ENCODE assay signal across 13 cellular contexts in genomic region chr13:48507024-48507423, GRCh38. TPM values are rescaled to one million over a fixed set of nuclear protein-coding genes. Genes with fewer than 3 reads are reported as not detected.
DNase-seq lines count a peak whose midpoint lies in the region; ATAC-seq and TF ChIP-seq lines count a peak whose summit lies in the region.
"Had no signal": no experiment of that assay in that cellular context is flagged by ENCODE, and none has a peak within 500 bp of the region (broad histone marks: within the 10 kb centered on the region; RNA-seq: fewer than 3 reads in every experiment).

No MANE protein-coding gene starts in this region.

- TF ChIP-seq CTCF in H9 (conservative IDR thresholded peaks at IDR 0.05) (no peak), RWPE2 (IDR thresholded peaks at IDR 0.05; ENCODE audit: poor library complexity, severe bottlenecking) (no peak), right atrium auricular region (IDR thresholded peaks at IDR 0.05) (no peak), stomach (IDR thresholded peaks at IDR 0.05) (no peak)

- no peak overlapping the region for H4K5ac ChIP-seq in H9 (ENCODE audit: insufficient read length, low read depth, low read length)

- no peaks in the 10 kb centered on the region for H3K36me3 ChIP-seq in RWPE2 (ENCODE audit: low read depth)
- H3K36me3 ChIP-seq in right atrium auricular region: no peaks in the 10 kb centered on the region
- peaks cover 0 to 35% (median 20%) of the 10 kb centered on the region in 4 donors for H3K36me3 ChIP-seq in stomach
- H3K36me3 ChIP-seq: uterus had no signal

- H2BK15ac ChIP-seq in H9 (ENCODE audit: low read depth, low read length): no peak overlapping the region

- H2BK5ac ChIP-seq in H9 (ENCODE audit: insufficient read length, low read length): no peak overlapping the region

- H3K4me3 ChIP-seq in RWPE2 (ENCODE audit: severe bottlenecking) (no peak overlapping the region), right atrium auricular region (no peak overlapping the region), stomach (no peak overlapping the region)
- H3K4me3 ChIP-seq: GM23248, uterus had no signal

- peaks cover 0 to 5% (median 0%) of the 10 kb centered on the region in 3 experiments; a peak in 1 of 7 replicates for H3K36me3 Mint-ChIP-seq in H9 (ENCODE audit: insufficient read depth in 1 of 3, low read depth in 3 of 3)

- H3K9me3 ChIP-seq in H9 (ENCODE audit: control insufficient read depth, low read depth, low read length) (no peaks in the 10 kb centered on the region), RWPE2 (ENCODE audit: severe bottlenecking) (no peaks in the 10 kb centered on the region), right atrium auricular region (no peaks in the 10 kb centered on the region), stomach (no peaks in the 10 kb centered on the region)
- H3K9me3 ChIP-seq: uterus had no signal

- H4K91ac ChIP-seq in H9 (ENCODE audit: insufficient read length, low read depth, low read length): no peak overlapping the region

- H3K9ac ChIP-seq in H9 (ENCODE audit: extremely low read depth, insufficient read length, low read length): no peak overlapping the region
- H3K9ac ChIP-seq: GM23248 had no signal

- H2BK12ac ChIP-seq in H9 (ENCODE audit: insufficient read length, low read depth, low read length): no peak overlapping the region

- H3K14ac ChIP-seq in H9 (ENCODE audit: insufficient read depth, low read length): no peak overlapping the region

- H3K23me2 ChIP-seq in H9 (ENCODE audit: insufficient read length, low read depth, low read length, poor library complexity, severe bottlenecking): no peaks in the 10 kb centered on the region

- no peak overlapping the region for H3K56ac ChIP-seq in H9 (ENCODE audit: insufficient read length, low read depth, low read length)

- H3K4ac ChIP-seq in H9 (ENCODE audit: low read depth, low read length): no peak overlapping the region

- WGBS in H9 (ENCODE audit: extremely low coverage, insufficient read length, low lambda C conversion rate): no CpG with 5 or more reads among the region's 10 CpGs
- WGBS in stomach, 5 donors: 84 to 95% (median 91%) methylated on average over 10 of the region's 10 CpGs

- no peak overlapping the region for H2BK20ac ChIP-seq in H9 (ENCODE audit: low read depth, low read length, poor library complexity, severe bottlenecking)

- H3K18ac ChIP-seq in H9 (ENCODE audit: insufficient read length, low read depth, low read length): no peak overlapping the region

- H3K4me2 ChIP-seq in H9 (ENCODE audit: insufficient read depth, insufficient read length, low read length): no peak overlapping the region

- ATAC-seq in RWPE2 (ENCODE audit: low read depth): no peak
- no peak for ATAC-seq in HG02642 (IDR thresholded peaks at IDR 0.05; ENCODE audit: poor library complexity, unreplicated experiment)
- ATAC-seq in GM21529 (IDR thresholded peaks at IDR 0.05; ENCODE audit: unreplicated experiment): no peak

- no peak overlapping the region for H2AK5ac ChIP-seq in H9 (ENCODE audit: insufficient read length, low read length)

- no peaks in the 10 kb centered on the region for H3K79me1 ChIP-seq in H9 (ENCODE audit: insufficient read depth, low read depth, low read length, poor library complexity, severe bottlenecking)

- H4K20me1 ChIP-seq in H9 (ENCODE audit: control insufficient read depth, insufficient read depth, insufficient read length): no peaks in the 10 kb centered on the region

- no peak overlapping the region for H2BK120ac ChIP-seq in H9 (ENCODE audit: low read depth, low read length, poor library complexity, severe bottlenecking)

- H3T11ph ChIP-seq in H9 (ENCODE audit: low read length): no peak overlapping the region

- no peaks in the 10 kb centered on the region for H3K9me3 Mint-ChIP-seq in H9

- no peak overlapping the region for H4K8ac ChIP-seq in H9 (replicated peaks; ENCODE audit: insufficient read length, low read depth, low read length)

- no peak overlapping the region for H3K4me3 Mint-ChIP-seq in H9

- H3K27me3 ChIP-seq in H9 (ENCODE audit: insufficient read depth, low read length) (no peaks in the 10 kb centered on the region), RWPE2 (ENCODE audit: insufficient read depth, poor library complexity, severe bottlenecking) (no peaks in the 10 kb centered on the region), right atrium auricular region (no peaks in the 10 kb centered on the region), stomach (no peaks in the 10 kb centered on the region)
- H3K27me3 ChIP-seq: uterus had no signal

- H3K79me2 ChIP-seq in H9 (ENCODE audit: insufficient read depth, low read length): no peaks in the 10 kb centered on the region

- TF ChIP-seq EP300 in stomach (IDR thresholded peaks at IDR 0.05): no peak

- DNase-seq in H9 (no peak), RWPE2 (ENCODE audit: low spot score) (no peak), right atrium auricular region (ENCODE audit: low spot score) (no peak), stomach (no peak), NCI-H128 (lab: John Stamatoyannopoulos, UW; ENCODE audit: unreplicated experiment) (no peak)
- DNase-seq: activated CD4-positive, CD25-positive, alpha-beta regulatory T cell treated with anti-CD3 and anti-CD28 coated beads, Interleukin-2, amount 50 U/mL, for 72 hours; activated T-cell treated with anti-CD3 and anti-CD28 coated beads, Interleukin-2, amount 50 U/mL, for 48 hours; GM23248; NCI-H1694 treated with DMSO at 0.1 percent for 48 hours; NCI-H524; uterus had no signal

- no peaks in the 10 kb centered on the region for H3K27me3 Mint-ChIP-seq in H9 (ENCODE audit: low read depth)

- peaks cover 2% of the 10 kb centered on the region; the same call in 1 of the 2 replicates for H3K4me1 ChIP-seq in H9 (ENCODE audit: insufficient read depth, low read length)
- peaks cover 15% of the 10 kb centered on the region for H3K4me1 ChIP-seq in RWPE2 (ENCODE audit: insufficient read depth, poor library complexity, severe bottlenecking)
- peaks cover 0 to 41% of the 10 kb centered on the region in 2 donors for H3K4me1 ChIP-seq in right atrium auricular region
- peaks cover 0 to 22% (median 5%) of the 10 kb centered on the region in 4 donors for H3K4me1 ChIP-seq in stomach
- H3K4me1 ChIP-seq: uterus had no signal

- peak overlapping the region in 2 of 3 experiments; percentile 21 to 55; a peak in 1 of 7 replicates for H3K27ac Mint-ChIP-seq in H9

- intact Hi-C loops in stomach (cut with DNase I; ENCODE audit: low total_unique reads): no loop called here

- no peak for TF ChIP-seq POLR2A in stomach (IDR thresholded peaks at IDR 0.05)

- no peak overlapping the region for H2AFZ ChIP-seq in H9 (ENCODE audit: low read length)
- H2AFZ ChIP-seq: GM23248 had no signal

- H3K23ac ChIP-seq in H9 (ENCODE audit: insufficient read length, low read depth, low read length): no peak overlapping the region

- H3K27ac ChIP-seq in H9 (ENCODE audit: insufficient read length, low read depth, low read length): no peak overlapping the region
- H3K27ac ChIP-seq in RWPE2 (ENCODE audit: poor library complexity, severe bottlenecking): peak overlapping the region; percentile 28
- H3K27ac ChIP-seq in right atrium auricular region: peak overlapping the region; percentile 75
- H3K27ac ChIP-seq in stomach: peak overlapping the region in 4 of 5 donors; percentile 50 to 82 (median 70)
- H3K27ac ChIP-seq: GM23248 had no signal

- H3K4me1 Mint-ChIP-seq in H9: peaks cover 12 to 14% of the 10 kb centered on the region in 2 experiments

RNA-seq across cellular contexts. Expression of gene RCBTB2, which starts 25.9 kb away (rescaled TPM):
- total RNA-seq in H9 (2021): 11.5 and 11.7 TPM in 2 replicates
- total RNA-seq in right atrium auricular region: 10 to 100 TPM in 1 of 2 donors, 1 to 10 TPM in 1; 5.2 to 13.4 TPM
- 10 to 100 TPM in 2 of 5 donors, 1 to 10 TPM in 2, under 1 TPM in 1; 0.29 to 56.6 (median 4.5) TPM for total RNA-seq in stomach
- 10 to 100 TPM in 1 of 3 donors, 1 to 10 TPM in 2; 6.2 to 13.7 (median 9.0) TPM for polyA plus RNA-seq in stomach
